Comparison of ENCODE assay signal across 15 cellular contexts in genomic region chr9:22170162-22170932, GRCh38.
DNase-seq lines count a peak whose midpoint lies in the region; ATAC-seq and TF ChIP-seq lines count a peak whose summit lies in the region.
"Had no signal": no experiment of that assay in that cellular context is flagged by ENCODE, and none has a peak within 500 bp of the region (broad histone marks: within the 10 kb centered on the region; RNA-seq: fewer than 3 reads in every experiment).

No MANE protein-coding gene starts in this region.

- peaks cover 4% of the 10 kb centered on the region for H3K9me3 Mint-ChIP-seq in activated CD8-positive, alpha-beta T cell treated with anti-CD3 and anti-CD28 coated beads, Interleukin-2, amount 10 ng/mL, durations not matched to agents 7 days and 5 days (ENCODE audit: insufficient read depth)
- H3K9me3 Mint-ChIP-seq: CD4-positive, alpha-beta T cell had no signal

- H4K20me1 ChIP-seq in PC-3 (ENCODE audit: low read length): no peaks in the 10 kb centered on the region

- TF ChIP-seq POLR2A in gastroesophageal sphincter (IDR thresholded peaks at IDR 0.05): no peak
- no peak for TF ChIP-seq POLR2A in thyroid gland (IDR thresholded peaks at IDR 0.05)
- no peak for TF ChIP-seq POLR2A in gastrocnemius medialis (IDR thresholded peaks at IDR 0.05)

- no peak overlapping the region for H3K4me3 Mint-ChIP-seq in activated CD8-positive, alpha-beta T cell treated with anti-CD3 and anti-CD28 coated beads, Interleukin-2, amount 10 ng/mL, durations not matched to agents 7 days and 5 days
- H3K4me3 Mint-ChIP-seq: CD4-positive, alpha-beta T cell had no signal

- peak; percentile 65 for DNase-seq in AG20443 (ENCODE audit: low spot score)
- peak; percentile 78 for DNase-seq in PC-3
- DNase-seq in thyroid gland: no peak
- no peak for DNase-seq in gastrocnemius medialis
- no peak for DNase-seq in activated CD8-positive, alpha-beta T cell treated with anti-CD3 and anti-CD28 coated beads, Interleukin-2, amount 10 ng/mL, durations not matched to agents 7 days and 5 days
- DNase-seq: CD4-positive, alpha-beta T cell; central memory CD4-positive, alpha-beta T cell; left ventricle myocardium inferior; occipital lobe; Right ventricle myocardium superior; stomach; WERI-Rb-1 had no signal

- H3K4me1 ChIP-seq in HEK293 (ENCODE audit: control insufficient read depth, insufficient read depth, low read length) (no peaks in the 10 kb centered on the region; the same call in 1 of the 2 replicates), PC-3 (ENCODE audit: insufficient read depth, low read length) (peaks cover 41% of the 10 kb centered on the region), gastroesophageal sphincter (no peaks in the 10 kb centered on the region), thyroid gland (no peaks in the 10 kb centered on the region), gastrocnemius medialis (no peaks in the 10 kb centered on the region)

- peaks cover 11% of the 10 kb centered on the region for H3K4me1 Mint-ChIP-seq in activated CD8-positive, alpha-beta T cell treated with anti-CD3 and anti-CD28 coated beads, Interleukin-2, amount 10 ng/mL, durations not matched to agents 7 days and 5 days (ENCODE audit: low read depth)

- H3K36me3 Mint-ChIP-seq in activated CD8-positive, alpha-beta T cell treated with anti-CD3 and anti-CD28 coated beads, Interleukin-2, amount 10 ng/mL, durations not matched to agents 7 days and 5 days (ENCODE audit: low read depth): no peaks in the 10 kb centered on the region

- no peaks in the 10 kb centered on the region for H3K79me2 ChIP-seq in PC-3 (ENCODE audit: low read length)

- intact Hi-C loops in PC-3 (cut with micrococcal nuclease) (loop anchor here (1.0 to 2.0 kb wide), 3 partner anchors 11 to 68 kb away; no protein-coding TSS in a partner anchor), thyroid gland (cut with DNase I) (no loop called here), gastrocnemius medialis (cut with DNase I; ENCODE audit: low total_unique reads) (no loop called here)

- H3K4me3 ChIP-seq in HEK293 (ENCODE audit: low read depth, low read length) (no peak overlapping the region), PC-3 (ENCODE audit: low read length) (peak overlapping the region; percentile 1; the same call in 1 of the 2 replicates), gastroesophageal sphincter (no peak overlapping the region), thyroid gland (replicated peaks in 1 of 3) (no peak overlapping the region), gastrocnemius medialis (no peak overlapping the region)
- H3K4me3 ChIP-seq: left ventricle myocardium inferior, stomach had no signal

- H3K27ac ChIP-seq in HEK293 (ENCODE audit: extremely low read depth, low read depth, low read length) (no peak overlapping the region), PC-3 (ENCODE audit: low read length) (peak overlapping the region; percentile 97), gastroesophageal sphincter (no peak overlapping the region), thyroid gland (no peak overlapping the region), gastrocnemius medialis (no peak overlapping the region)
- H3K27ac ChIP-seq: left ventricle myocardium inferior, WERI-Rb-1 had no signal

- H3K27me3 ChIP-seq in PC-3 (ENCODE audit: low read length) (no peaks in the 10 kb centered on the region), gastroesophageal sphincter (no peaks in the 10 kb centered on the region), thyroid gland (no peaks in the 10 kb centered on the region), gastrocnemius medialis (no peaks in the 10 kb centered on the region)
- H3K27me3 ChIP-seq: stomach had no signal

- peaks cover 15% of the 10 kb centered on the region for H3K27me3 Mint-ChIP-seq in activated CD8-positive, alpha-beta T cell treated with anti-CD3 and anti-CD28 coated beads, Interleukin-2, amount 10 ng/mL, durations not matched to agents 7 days and 5 days (ENCODE audit: low read depth)

- H3K4me2 ChIP-seq in PC-3 (ENCODE audit: low read length): peak overlapping the region; percentile 74

- no peaks in the 10 kb centered on the region for H3K9me3 ChIP-seq in HEK293 (ENCODE audit: control insufficient read depth, insufficient read depth, low read depth, low read length)
- no peaks in the 10 kb centered on the region for H3K9me3 ChIP-seq in PC-3 (ENCODE audit: low read length)
- H3K9me3 ChIP-seq in gastroesophageal sphincter: no peaks in the 10 kb centered on the region
- H3K9me3 ChIP-seq in thyroid gland: no peaks in the 10 kb centered on the region
- no peaks in the 10 kb centered on the region for H3K9me3 ChIP-seq in gastrocnemius medialis
- H3K9me3 ChIP-seq: left ventricle myocardium inferior, stomach had no signal

- 47 to 49% methylated on average over 2 of the region's 2 CpGs for WGBS in gastroesophageal sphincter (ENCODE audit: low coverage in 1 of 2), 2 donors
- 76 to 81% methylated on average over 2 of the region's 2 CpGs for WGBS in thyroid gland, 2 donors

- no peak overlapping the region for H3K27ac Mint-ChIP-seq in activated CD8-positive, alpha-beta T cell treated with anti-CD3 and anti-CD28 coated beads, Interleukin-2, amount 10 ng/mL, durations not matched to agents 7 days and 5 days
- H3K27ac Mint-ChIP-seq: CD4-positive, alpha-beta T cell had no signal

- no peak overlapping the region for H2AFZ ChIP-seq in PC-3 (ENCODE audit: low read length)

- ATAC-seq in PC-3: peak; percentile 88
- ATAC-seq in gastroesophageal sphincter: peak; percentile 39
- no peak for ATAC-seq in gastrocnemius medialis
- no peak for ATAC-seq in GM18520 (IDR thresholded peaks at IDR 0.05; ENCODE audit: unreplicated experiment)
- no peak for ATAC-seq in activated CD8-positive, alpha-beta T cell treated with anti-CD3 and anti-CD28 coated beads, Interleukin-2, amount 10 ng/mL, durations not matched to agents 7 days and 5 days

- TF ChIP-seq CTCF in HEK293 (tag by site-specific recombination; IDR thresholded peaks at IDR 0.05) (no peak), PC-3 (conservative IDR thresholded peaks at IDR 0.05; ENCODE audit: low read depth, low read length) (no peak), gastroesophageal sphincter (IDR thresholded peaks at IDR 0.05) (no peak), thyroid gland (IDR thresholded peaks at IDR 0.05) (no peak), gastrocnemius medialis (IDR thresholded peaks at IDR 0.05 in 4 of 5, conservative IDR thresholded peaks at IDR 0.05 in 1 of 5) (no peak)

- CTCF ChIA-PET in HEK293 (lab: Yijun Ruan, JAX) (no interaction called here), PC-3 (lab: Charles Lee) (no interaction called here)
- CTCF ChIA-PET in activated CD8-positive, alpha-beta T cell treated with anti-CD3 and anti-CD28 coated beads, Interleukin-2, amount 10 ng/mL, durations not matched to agents 7 days and 5 days (lab: Charles Lee): no interaction called here

- H3K9me2 ChIP-seq in PC-3 (replicated peaks; ENCODE audit: low read length): no peaks in the 10 kb centered on the region

- BruUV-seq in PC-3 (replicated peaks; lab: Mats Ljungman, UMichigan): TSS peak; percentile 71

- peaks cover 6% of the 10 kb centered on the region for H3F3A ChIP-seq in PC-3 (ENCODE audit: low read length, unreplicated experiment)

- H3K36me3 ChIP-seq in HEK293 (ENCODE audit: control insufficient read depth in 2 of 2, insufficient read depth in 1 of 2, low read length in 2 of 2) (no peaks in the 10 kb centered on the region), PC-3 (ENCODE audit: low read depth, low read length) (no peaks in the 10 kb centered on the region), gastroesophageal sphincter (no peaks in the 10 kb centered on the region), thyroid gland (no peaks in the 10 kb centered on the region), gastrocnemius medialis (no peaks in the 10 kb centered on the region)
- H3K36me3 ChIP-seq: left ventricle myocardium inferior, stomach, WERI-Rb-1 had no signal

- in situ Hi-C loops in gastrocnemius medialis (cut with MboI; ENCODE audit: low sequenced_read_pairs in 4 of 4): no loop called here

- POLR2A ChIA-PET in HEK293 (lab: Yijun Ruan, JAX): interaction anchor here (1.0 kb wide), 1 partner anchor 12 kb away, joined by 3 read pairs; no protein-coding TSS in a partner anchor
- POLR2A ChIA-PET in PC-3 (lab: Charles Lee; ENCODE audit: unreplicated experiment): interaction anchor here (0.7 kb wide), 1 partner anchor 74 kb away, joined by 3 read pairs; no protein-coding TSS in a partner anchor
- POLR2A ChIA-PET in activated CD8-positive, alpha-beta T cell treated with anti-CD3 and anti-CD28 coated beads, Interleukin-2, amount 10 ng/mL, durations not matched to agents 7 days and 5 days (lab: Charles Lee): no interaction called here

- TF ChIP-seq EP300 in gastroesophageal sphincter (IDR thresholded peaks at IDR 0.05): no peak

- H3K9ac ChIP-seq in PC-3 (ENCODE audit: low read length): peak overlapping the region; percentile 81

TF ChIP-seq in HEK293, 187 proteins besides CTCF, POLR2A, EP300 and RAD21 (continues in another document):
- TF ChIP-seq ZNF623 (tag by site-specific recombination; IDR thresholded peaks at IDR 0.05) (no peak), ZNF280D (tag by site-specific recombination; IDR thresholded peaks at IDR 0.05) (no peak)

Comparison
In these comparisons a context has a peak if more than half of its experiments do, and no peak if none do; other contexts are left out.
1. DNase-seq: peak in AG20443 (single experiment) and PC-3 (single experiment); none in thyroid gland (0 of 2), gastrocnemius medialis (0 of 2) and activated CD8-positive, alpha-beta T cell treated with anti-CD3 and anti-CD28 coated beads, Interleukin-2, amount 10 ng/mL, durations not matched to agents 7 days and 5 days (single experiment).
2. ATAC-seq: peak in PC-3 (single experiment) and gastroesophageal sphincter (single experiment); none in gastrocnemius medialis (0 of 2), GM18520 (single experiment) and activated CD8-positive, alpha-beta T cell treated with anti-CD3 and anti-CD28 coated beads, Interleukin-2, amount 10 ng/mL, durations not matched to agents 7 days and 5 days (single experiment).